9 cellular contexts compared by ENCODE assay signal in the genomic region with DNA sequence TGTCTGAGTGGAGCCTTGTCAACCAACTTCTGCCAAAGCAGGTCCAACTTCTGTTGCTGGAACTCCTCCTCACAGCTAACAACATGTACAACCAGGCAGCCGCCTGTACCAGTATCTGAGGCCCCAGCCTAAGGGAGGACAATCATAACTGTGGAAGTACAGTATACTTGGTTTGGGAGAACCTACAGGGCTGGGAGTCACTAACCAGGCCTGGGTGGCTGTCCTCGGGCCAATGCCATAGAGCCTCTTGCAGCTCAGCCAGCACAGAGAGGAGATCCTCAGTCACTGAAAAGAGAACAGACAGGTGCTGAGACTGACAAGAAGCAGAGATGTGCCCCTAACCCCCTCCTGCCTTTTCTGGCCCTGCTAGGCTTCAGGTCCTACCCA. TPM values are rescaled to one million over a fixed set of nuclear protein-coding genes. Genes with fewer than 3 reads are reported as not detected.
DNase-seq lines count a peak whose midpoint lies in the region; ATAC-seq and TF ChIP-seq lines count a peak whose summit lies in the region.
"Had no signal": no experiment of that assay in that cellular context is flagged by ENCODE, and none has a peak within 500 bp of the region (broad histone marks: within the 10 kb centered on the region; RNA-seq: fewer than 3 reads in every experiment).

No MANE protein-coding gene starts in this region.

- H3K27ac ChIP-seq in BLaER1 = peak overlapping the region; percentile 100

- peaks cover 48% of the 10 kb centered on the region for H3K36me3 ChIP-seq in BLaER1

- peak overlapping the region; percentile 96 for H3K4me3 ChIP-seq in BLaER1

- H3K4me1 Mint-ChIP-seq in IgD-negative memory B cell = peaks cover 10 to 19% (median 10%) of the 10 kb centered on the region in 3 donors
- H3K4me1 Mint-ChIP-seq in chondrocyte (ENCODE audit: low read depth) = peaks cover 35% of the 10 kb centered on the region
- peaks cover 8 to 40% (median 26%) of the 10 kb centered on the region in 4 donors for H3K4me1 Mint-ChIP-seq in naive thymus-derived CD8-positive, alpha-beta T cell

- peak overlapping the region; percentile 90 to 98 (median 93) for H3K4me3 Mint-ChIP-seq in IgD-negative memory B cell
- peak overlapping the region; percentile 80 for H3K4me3 Mint-ChIP-seq in chondrocyte (ENCODE audit: unreplicated experiment)
- H3K4me3 Mint-ChIP-seq in naive thymus-derived CD8-positive, alpha-beta T cell = peak overlapping the region; percentile 77 to 99 (median 95)

- no peaks in the 10 kb centered on the region for H3K36me3 Mint-ChIP-seq in IgD-negative memory B cell
- H3K36me3 Mint-ChIP-seq in chondrocyte (ENCODE audit: low read depth) = peaks cover 13% of the 10 kb centered on the region
- peaks cover 0 to 20% (median 3%) of the 10 kb centered on the region in 3 donors for H3K36me3 Mint-ChIP-seq in naive thymus-derived CD8-positive, alpha-beta T cell

- TF ChIP-seq CTCF in chondrocyte (IDR thresholded peaks at IDR 0.05) = no peak

- no peaks in the 10 kb centered on the region for H3K27me3 ChIP-seq in BLaER1

- H3K4me2 ChIP-seq in BLaER1 = peak overlapping the region; percentile 97

- POLR2A ChIA-PET in naive thymus-derived CD8-positive, alpha-beta T cell (lab: Charles Lee) = interaction anchor here (0.6 to 10.4 kb wide), 7 partner anchors 11 to 585 kb away, joined by 3 to 278 read pairs (median 9); partner anchors contain the start of genes ARIH2, IMPDH2, P4HTM and WDR6

- no peaks in the 10 kb centered on the region for H3K9me3 ChIP-seq in BLaER1

- peak overlapping the region; percentile 100 for H3K9ac ChIP-seq in BLaER1

- ATAC-seq in naive thymus-derived CD8-positive, alpha-beta T cell = no peak
- ATAC-seq in GM18909 (IDR thresholded peaks at IDR 0.05; ENCODE audit: poor library complexity, unreplicated experiment) = no peak

- H3K27me3 Mint-ChIP-seq in IgD-negative memory B cell = no peaks in the 10 kb centered on the region
- no peaks in the 10 kb centered on the region for H3K27me3 Mint-ChIP-seq in chondrocyte (ENCODE audit: low read depth)
- H3K27me3 Mint-ChIP-seq in naive thymus-derived CD8-positive, alpha-beta T cell = peaks cover 0 to 1% (median 0%) of the 10 kb centered on the region in 5 donors

- H4K20me1 ChIP-seq in BLaER1 = peaks cover 56% of the 10 kb centered on the region

- DNase-seq in chondrocyte (ENCODE audit: low spot score) (no peak), SIG-M5 (lab: John Stamatoyannopoulos, UW) (no peak), DMS153 (lab: John Stamatoyannopoulos, UW) (no peak), NCI-H1417 treated with DMSO at 0.1 percent for 48 hours (lab: John Stamatoyannopoulos, UW) (no peak)
- DNase-seq in naive thymus-derived CD8-positive, alpha-beta T cell = peak in 1 of 10 donors; percentile 59
- DNase-seq: NCI-H1092 had no signal

- H3K4me1 ChIP-seq in BLaER1 = peaks cover 52% of the 10 kb centered on the region

- H3K9me3 Mint-ChIP-seq in IgD-negative memory B cell (no peaks in the 10 kb centered on the region), chondrocyte (ENCODE audit: low read depth) (no peaks in the 10 kb centered on the region)
- no peaks in the 10 kb centered on the region for H3K9me3 Mint-ChIP-seq in naive thymus-derived CD8-positive, alpha-beta T cell

- peak overlapping the region in 2 of 3 donors; percentile 19 to 96 for H3K27ac Mint-ChIP-seq in IgD-negative memory B cell
- H3K27ac Mint-ChIP-seq in chondrocyte (ENCODE audit: unreplicated experiment) = peak overlapping the region; percentile 82
- H3K27ac Mint-ChIP-seq in naive thymus-derived CD8-positive, alpha-beta T cell = peak overlapping the region in 9 of 10 donors; percentile 8 to 88 (median 71)

RNA-seq across cellular contexts. Expression of gene DALRD3, which starts 1.2 kb away (rescaled TPM):
- polyA plus RNA-seq in IgD-negative memory B cell = 25.4 TPM
- 18.3 to 29.7 TPM (median 21.5 TPM) in 3 replicates for total RNA-seq in chondrocyte
- 10 to 100 TPM; 23.9 to 24.2 TPM for total RNA-seq in naive thymus-derived CD8-positive, alpha-beta T cell
- polyA plus RNA-seq in naive thymus-derived CD8-positive, alpha-beta T cell = 10 to 100 TPM; 20.8 to 21.9 (median 21.8) TPM

RNA-seq across cellular contexts. Expression of gene NDUFAF3, which starts 4.7 kb away (rescaled TPM):
- 188 TPM for polyA plus RNA-seq in IgD-negative memory B cell
- 60.4 to 74.3 TPM (median 69.2 TPM) in 3 replicates for total RNA-seq in chondrocyte
- total RNA-seq in naive thymus-derived CD8-positive, alpha-beta T cell = 10 to 100 TPM; 87.1 to 89.2 TPM
- polyA plus RNA-seq in naive thymus-derived CD8-positive, alpha-beta T cell = 100 to 1,000 TPM; 140 to 226 (median 202) TPM

RNA-seq across cellular contexts. Expression of gene WDR6, which starts 10.0 kb away (rescaled TPM):
- 81.4 TPM for polyA plus RNA-seq in IgD-negative memory B cell
- total RNA-seq in chondrocyte = 164 to 222 TPM (median 168 TPM) in 3 replicates
- total RNA-seq in naive thymus-derived CD8-positive, alpha-beta T cell = 100 to 1,000 TPM; 332 to 351 TPM
- polyA plus RNA-seq in naive thymus-derived CD8-positive, alpha-beta T cell = 100 to 1,000 TPM in 2 of 3 donors, 10 to 100 TPM in 1; 96.3 to 126 (median 111) TPM

RNA-seq across cellular contexts. Expression of gene IMPDH2, which starts 12.0 kb away (rescaled TPM):
- polyA plus RNA-seq in IgD-negative memory B cell = 96.7 TPM
- 133 to 199 TPM (median 140 TPM) in 3 replicates for total RNA-seq in chondrocyte
- total RNA-seq in naive thymus-derived CD8-positive, alpha-beta T cell = 100 to 1,000 TPM; 121 to 129 TPM
- polyA plus RNA-seq in naive thymus-derived CD8-positive, alpha-beta T cell = 100 to 1,000 TPM in 2 of 3 donors, 10 to 100 TPM in 1; 97.3 to 121 (median 118) TPM

RNA-seq across cellular contexts. Expression of gene P4HTM, which starts 27.2 kb away (rescaled TPM):
- polyA plus RNA-seq in IgD-negative memory B cell = 20.4 TPM
- 25.6 to 31.0 TPM (median 26.3 TPM) in 3 replicates for total RNA-seq in chondrocyte
- 10 to 100 TPM; 57.0 to 62.5 TPM for total RNA-seq in naive thymus-derived CD8-positive, alpha-beta T cell
- 10 to 100 TPM; 20.3 to 23.3 (median 22.9) TPM for polyA plus RNA-seq in naive thymus-derived CD8-positive, alpha-beta T cell
